1 cellular context compared by ENCODE assay signal in the genomic region with DNA sequence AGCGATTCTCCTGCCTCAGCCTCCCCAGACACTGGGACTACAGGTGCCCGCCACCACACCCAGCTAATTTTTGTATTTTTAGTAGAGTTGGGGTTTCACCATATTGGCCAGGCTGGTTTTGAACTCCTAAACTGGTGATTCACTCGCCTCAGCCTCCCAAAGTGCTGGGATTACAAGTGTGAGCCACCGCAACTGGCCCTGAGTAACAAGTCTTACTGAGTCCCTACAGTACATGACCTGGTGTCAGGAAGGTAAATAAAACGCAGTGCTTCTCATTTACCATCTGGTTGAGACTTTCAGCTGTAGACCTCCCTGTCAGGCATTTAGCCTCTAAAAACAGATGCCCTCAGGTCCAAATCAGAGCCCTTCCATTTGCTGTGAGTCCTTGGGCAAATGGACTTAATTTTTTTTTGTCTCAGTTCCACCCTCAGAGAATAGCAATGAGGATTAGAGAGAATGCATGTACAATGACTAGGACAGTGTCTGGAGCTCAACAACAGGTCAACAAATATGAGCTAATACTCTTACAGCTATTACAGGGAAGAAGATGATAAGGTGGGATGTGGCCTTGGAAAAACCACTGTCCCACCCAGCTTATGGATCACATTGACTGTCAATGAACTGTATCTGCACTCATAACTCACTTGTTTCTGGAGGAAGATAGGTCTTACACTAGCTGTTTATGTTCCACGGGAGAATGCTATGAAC.
TF ChIP-seq lines count a peak whose summit lies in the region.

No MANE protein-coding gene starts in this region.

TF ChIP-seq in H1, 55 proteins besides CTCF, POLR2A, EP300 and RAD21:
- TF ChIP-seq KDM5A (IDR thresholded peaks at IDR 0.05; ENCODE audit: low read length) (no peak), SIX5 (IDR thresholded peaks at IDR 0.05; ENCODE audit: low read depth, low read length) (no peak), SIN3A (conservative IDR thresholded peaks at IDR 0.05 in 1 of 2, IDR thresholded peaks at IDR 0.05 in 1 of 2; ENCODE audit: low read depth in 1 of 2, low read length in 2 of 2) (no peak), BRCA1 (IDR thresholded peaks at IDR 0.05; ENCODE audit: low read depth, low read length) (no peak), ZNF274 (IDR thresholded peaks at IDR 0.05; ENCODE audit: borderline replicate concordance, extremely low read depth, low read length) (no peak), POU5F1 (IDR thresholded peaks at IDR 0.05; ENCODE audit: low read depth, low read length) (no peak), SP4 (IDR thresholded peaks at IDR 0.05; ENCODE audit: low read length) (no peak), CHD1 (IDR thresholded peaks at IDR 0.05; ENCODE audit: low read depth, low read length) (no peak), SP2 (IDR thresholded peaks at IDR 0.05; ENCODE audit: low read length) (no peak)
- TF ChIP-seq, protein P1, sequence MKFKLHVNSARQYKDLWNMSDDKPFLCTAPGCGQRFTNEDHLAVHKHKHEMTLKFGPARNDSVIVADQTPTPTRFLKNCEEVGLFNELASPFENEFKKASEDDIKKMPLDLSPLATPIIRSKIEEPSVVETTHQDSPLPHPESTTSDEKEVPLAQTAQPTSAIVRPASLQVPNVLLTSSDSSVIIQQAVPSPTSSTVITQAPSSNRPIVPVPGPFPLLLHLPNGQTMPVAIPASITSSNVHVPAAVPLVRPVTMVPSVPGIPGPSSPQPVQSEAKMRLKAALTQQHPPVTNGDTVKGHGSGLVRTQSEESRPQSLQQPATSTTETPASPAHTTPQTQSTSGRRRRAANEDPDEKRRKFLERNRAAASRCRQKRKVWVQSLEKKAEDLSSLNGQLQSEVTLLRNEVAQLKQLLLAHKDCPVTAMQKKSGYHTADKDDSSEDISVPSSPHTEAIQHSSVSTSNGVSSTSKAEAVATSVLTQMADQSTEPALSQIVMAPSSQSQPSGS (IDR thresholded peaks at IDR 0.05; ENCODE audit: low read length), result no peak
